8 cellular contexts compared by ENCODE assay signal in genomic region chr12:110431957-110432587, GRCh38. TPM values are rescaled to one million over a fixed set of nuclear protein-coding genes. Genes with fewer than 3 reads are reported as not detected.
DNase-seq lines count a peak whose midpoint lies in the region; ATAC-seq, FAIRE-seq and TF ChIP-seq lines count a peak whose summit lies in the region.

No MANE protein-coding gene starts in this region.

- H3K9me3 ChIP-seq in esophagus squamous epithelium: no peaks in the 10 kb centered on the region
- H3K9me3 ChIP-seq in CD8-positive, alpha-beta T cell (ENCODE audit: low read length): no peaks in the 10 kb centered on the region

- peaks cover 7 to 36% (median 12%) of the 10 kb centered on the region in 3 donors for H3K36me3 ChIP-seq in esophagus squamous epithelium
- peaks cover 13% of the 10 kb centered on the region for H3K36me3 ChIP-seq in CD8-positive, alpha-beta T cell (ENCODE audit: insufficient read depth, low read length)

- POLR2A ChIA-PET in CD8-positive, alpha-beta T cell (lab: Charles Lee): interaction anchor here (0.6 to 2.0 kb wide), 8 partner anchors 14 to 342 kb away, joined by 3 to 17 read pairs (median 4); partner anchors contain the start of genes ARPC3, FAM216A, GPN3 and IFT81

- peak overlapping the region; percentile 94 for H3K4me3 Mint-ChIP-seq in activated CD4-positive, alpha-beta T cell treated with anti-CD3 and anti-CD28 coated beads, Interleukin-2, amount 10 ng/mL, durations not matched to agents 24 days and 14 days
- no peak overlapping the region for H3K4me3 Mint-ChIP-seq in CD8-positive, alpha-beta T cell

- H3K4me1 Mint-ChIP-seq in activated CD4-positive, alpha-beta T cell treated with anti-CD3 and anti-CD28 coated beads, Interleukin-2, amount 10 ng/mL, durations not matched to agents 24 days and 14 days: peaks cover 7% of the 10 kb centered on the region
- peaks cover 2% of the 10 kb centered on the region for H3K4me1 Mint-ChIP-seq in CD8-positive, alpha-beta T cell (ENCODE audit: low read depth)

- TF ChIP-seq CTCF in esophagus squamous epithelium (IDR thresholded peaks at IDR 0.05): no peak
- TF ChIP-seq CTCF in CD8-positive, alpha-beta T cell (IDR thresholded peaks at IDR 0.05): no peak

- peak overlapping the region; percentile 30 to 68 (median 56) for H3K4me3 ChIP-seq in esophagus squamous epithelium
- H3K4me3 ChIP-seq in CD8-positive, alpha-beta T cell (ENCODE audit: low read depth, low read length): no peak overlapping the region

- WGBS in esophagus squamous epithelium, 2 donors: 75 to 82% methylated on average over 12 of the region's 12 CpGs

- peaks cover 3% of the 10 kb centered on the region for H3K27me3 Mint-ChIP-seq in activated CD4-positive, alpha-beta T cell treated with anti-CD3 and anti-CD28 coated beads, Interleukin-2, amount 10 ng/mL, durations not matched to agents 24 days and 14 days
- no peaks in the 10 kb centered on the region for H3K27me3 Mint-ChIP-seq in CD8-positive, alpha-beta T cell (ENCODE audit: low read depth)

- no peaks in the 10 kb centered on the region for H3K27me3 ChIP-seq in esophagus squamous epithelium
- H3K27me3 ChIP-seq in CD8-positive, alpha-beta T cell (ENCODE audit: insufficient read depth, low read length): no peaks in the 10 kb centered on the region

- CTCF ChIA-PET in CD8-positive, alpha-beta T cell (lab: Charles Lee): interaction anchor here (0.6 to 2.2 kb wide), 41 partner anchors 8 to 465 kb away, joined by 3 to 38 read pairs (median 4); partner anchors contain the start of genes ARPC3, ATP2A2 and TCTN1

- DNase-seq in activated CD4-positive, alpha-beta T cell treated with anti-CD3 and anti-CD28 coated beads, Interleukin-2, amount 10 ng/mL, durations not matched to agents 24 days and 14 days: peak; percentile 66
- no peak for DNase-seq in activated CD4-positive, alpha-beta T cell treated with anti-CD3 and anti-CD28 coated beads for 4 hours
- no peak for DNase-seq in RCC 7860 (ENCODE audit: low spot score)
- no peak for DNase-seq in esophagus squamous epithelium (lab: John Stamatoyannopoulos, UW)
- peak; percentile 19 for DNase-seq in stimulated activated naive CD8-positive, alpha-beta T cell treated with anti-CD3 and anti-CD28 coated beads, Interleukin-15, Interleukin-2, amounts not matched to agents 100 U/mL and 50 U/mL, for 24 hours
- no peak for DNase-seq in NCI-H1417 (lab: John Stamatoyannopoulos, UW)
- DNase-seq in CD8-positive, alpha-beta T cell: no peak

- H3K27ac ChIP-seq in esophagus squamous epithelium: peak overlapping the region; percentile 14 to 86 (median 77)
- H3K27ac ChIP-seq in CD8-positive, alpha-beta T cell (ENCODE audit: low read depth, low read length): no peak overlapping the region

- no peak for ATAC-seq in stimulated activated naive CD8-positive, alpha-beta T cell treated with anti-CD3 and anti-CD28 coated beads, Interleukin-15, Interleukin-2, amounts not matched to agents 100 U/mL and 50 U/mL, for 24 hours
- no peak for ATAC-seq in GM19395 (IDR thresholded peaks at IDR 0.05; ENCODE audit: unreplicated experiment)
- ATAC-seq in CD8-positive, alpha-beta T cell: no peak

- TF ChIP-seq POLR2A in esophagus squamous epithelium (IDR thresholded peaks at IDR 0.05): no peak

- H3K4me1 ChIP-seq in esophagus squamous epithelium: peaks cover 0 to 12% (median 0%) of the 10 kb centered on the region in 3 donors
- no peaks in the 10 kb centered on the region for H3K4me1 ChIP-seq in CD8-positive, alpha-beta T cell (ENCODE audit: insufficient read depth, low read length)

- FAIRE-seq in RCC 7860 (lab: Jason Lieb, UNC): peak; percentile 48

- H3K36me3 Mint-ChIP-seq in activated CD4-positive, alpha-beta T cell treated with anti-CD3 and anti-CD28 coated beads, Interleukin-2, amount 10 ng/mL, durations not matched to agents 24 days and 14 days (ENCODE audit: low read depth): peaks cover 23% of the 10 kb centered on the region
- peaks cover 24% of the 10 kb centered on the region for H3K36me3 Mint-ChIP-seq in CD8-positive, alpha-beta T cell

- H3K27ac Mint-ChIP-seq in activated CD4-positive, alpha-beta T cell treated with anti-CD3 and anti-CD28 coated beads, Interleukin-2, amount 10 ng/mL, durations not matched to agents 24 days and 14 days: no peak overlapping the region
- H3K27ac Mint-ChIP-seq in CD8-positive, alpha-beta T cell: no peak overlapping the region

- H3K9me3 Mint-ChIP-seq in activated CD4-positive, alpha-beta T cell treated with anti-CD3 and anti-CD28 coated beads, Interleukin-2, amount 10 ng/mL, durations not matched to agents 24 days and 14 days: no peaks in the 10 kb centered on the region
- no peaks in the 10 kb centered on the region for H3K9me3 Mint-ChIP-seq in CD8-positive, alpha-beta T cell

- intact Hi-C loops in activated CD4-positive, alpha-beta T cell treated with anti-CD3 and anti-CD28 coated beads, Interleukin-2, amount 10 ng/mL, durations not matched to agents 24 days and 14 days (cut with micrococcal nuclease): loop anchor here (1.0 to 2.0 kb wide), 4 partner anchors 19 to 332 kb away; partner anchors contain the start of gene ARPC3
- intact Hi-C loops in esophagus squamous epithelium (cut with DNase I): loop anchor here (5.0 kb wide), 1 partner anchor 330 kb away; no protein-coding TSS in a partner anchor
- intact Hi-C loops in CD8-positive, alpha-beta T cell (cut with DNase I, micrococcal nuclease): loop anchor here (1.0 to 10.0 kb wide), 8 partner anchors 18 to 385 kb away; partner anchors contain the start of genes ATP2A2 (in 2 of the 2), ANAPC7 (in 1 of the 2), ARPC3 (in 1 of the 2) and C12orf76 (in 1 of the 2)

RNA-seq across cellular contexts. Expression of gene ARPC3, which starts 18.1 kb away (rescaled TPM):
- total RNA-seq in activated CD4-positive, alpha-beta T cell treated with anti-CD3 and anti-CD28 coated beads, Interleukin-2, amount 10 ng/mL, durations not matched to agents 24 days and 14 days: 285 and 300 TPM in 2 replicates
- 100 to 1,000 TPM; 439 to 894 (median 711) TPM for total RNA-seq in esophagus squamous epithelium
- 100 to 1,000 TPM; 123 to 136 TPM for total RNA-seq in CD8-positive, alpha-beta T cell

RNA-seq across cellular contexts. Expression of gene ANAPC7, which starts 28.6 kb away (rescaled TPM):
- total RNA-seq in activated CD4-positive, alpha-beta T cell treated with anti-CD3 and anti-CD28 coated beads, Interleukin-2, amount 10 ng/mL, durations not matched to agents 24 days and 14 days: 71.4 and 77.4 TPM in 2 replicates
- total RNA-seq in esophagus squamous epithelium: 10 to 100 TPM; 67.5 to 78.8 (median 74.4) TPM
- 10 to 100 TPM; 22.1 to 23.2 TPM for total RNA-seq in CD8-positive, alpha-beta T cell

RNA-seq across cellular contexts. Expression of gene GPN3, which starts 36.0 kb away (rescaled TPM):
- total RNA-seq in activated CD4-positive, alpha-beta T cell treated with anti-CD3 and anti-CD28 coated beads, Interleukin-2, amount 10 ng/mL, durations not matched to agents 24 days and 14 days: 60.0 and 62.8 TPM in 2 replicates
- total RNA-seq in esophagus squamous epithelium: 10 to 100 TPM in 3 of 4 donors, 1 to 10 TPM in 1; 5.5 to 27.1 (median 12.9) TPM
- total RNA-seq in CD8-positive, alpha-beta T cell: 1 to 10 TPM; 5.9 to 6.2 TPM

RNA-seq across cellular contexts. Expression of gene FAM216A, which starts 36.6 kb away (rescaled TPM):
- 53.7 and 54.4 TPM in 2 replicates for total RNA-seq in activated CD4-positive, alpha-beta T cell treated with anti-CD3 and anti-CD28 coated beads, Interleukin-2, amount 10 ng/mL, durations not matched to agents 24 days and 14 days
- 1 to 10 TPM in 3 of 4 donors, not detected in 1; 1.9 to 7.1 (median 3.4) TPM for total RNA-seq in esophagus squamous epithelium
- total RNA-seq in CD8-positive, alpha-beta T cell: 1 to 10 TPM; 3.5 to 4.5 TPM

Comparison
In these comparisons a context has a peak if more than half of its experiments do, and no peak if none do; other contexts are left out.
1. DNase-seq: peak in activated CD4-positive, alpha-beta T cell treated with anti-CD3 and anti-CD28 coated beads, Interleukin-2, amount 10 ng/mL, durations not matched to agents 24 days and 14 days (single experiment) and stimulated activated naive CD8-positive, alpha-beta T cell treated with anti-CD3 and anti-CD28 coated beads, Interleukin-15, Interleukin-2, amounts not matched to agents 100 U/mL and 50 U/mL, for 24 hours (single experiment); none in activated CD4-positive, alpha-beta T cell treated with anti-CD3 and anti-CD28 coated beads for 4 hours (0 of 2), RCC 7860 (single experiment), esophagus squamous epithelium (single experiment), NCI-H1417 (0 of 3) and CD8-positive, alpha-beta T cell (0 of 7).